In the genomic region with DNA sequence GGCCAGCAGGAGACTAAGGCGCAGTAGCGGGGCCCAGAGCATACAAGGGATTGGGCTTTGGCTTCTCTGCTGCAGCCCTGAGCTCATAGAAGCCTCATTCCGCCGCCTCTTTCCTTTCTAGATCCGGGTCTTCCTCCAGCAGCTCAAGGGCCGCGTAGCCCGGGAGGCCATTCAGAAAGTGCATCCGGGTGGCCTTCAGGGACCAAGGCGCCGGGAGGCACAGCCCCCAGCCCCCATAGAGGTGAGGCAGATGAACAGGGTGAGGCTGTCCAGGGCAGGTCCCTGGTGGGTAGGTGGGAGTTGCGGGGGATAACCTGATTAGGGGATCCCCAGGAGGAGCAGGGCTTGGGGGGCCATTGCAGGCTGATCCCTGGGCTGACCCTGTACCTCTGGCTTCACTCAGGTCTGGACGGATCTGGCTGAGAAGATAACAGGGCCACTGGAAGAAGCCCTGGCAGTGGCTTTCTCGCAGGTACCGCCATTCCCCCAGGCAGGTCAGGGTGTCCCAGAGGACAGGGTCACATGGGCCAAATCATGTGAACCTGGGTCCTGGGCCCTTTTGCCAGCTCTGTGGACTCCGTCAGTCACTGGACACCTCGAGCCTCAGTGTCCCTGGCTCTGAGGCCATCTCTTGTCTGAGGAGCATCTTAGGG, we compare ENCODE assay signal across 9 cellular contexts. TPM values are rescaled to one million over a fixed set of nuclear protein-coding genes. Genes with fewer than 3 reads are reported as not detected.
DNase-seq lines count a peak whose midpoint lies in the region; ATAC-seq and TF ChIP-seq lines count a peak whose summit lies in the region.
"Had no signal": no experiment of that assay in that cellular context is flagged by ENCODE, and none has a peak within 500 bp of the region (broad histone marks: within the 10 kb centered on the region; RNA-seq: fewer than 3 reads in every experiment).

No MANE protein-coding gene starts in this region.

- H3K36me3 Mint-ChIP-seq in activated T-cell treated with anti-CD3 and anti-CD28 coated beads, Interleukin-2, amount 50 U/mL, for 72 hours (ENCODE audit: insufficient read depth in 2 of 2) = peaks cover 1 to 4% of the 10 kb centered on the region in 2 donors

- no peak overlapping the region for H3K27ac Mint-ChIP-seq in activated T-cell treated with anti-CD3 and anti-CD28 coated beads, Interleukin-2, amount 50 U/mL, for 72 hours

- H3K4me1 ChIP-seq in adipocyte (ENCODE audit: control insufficient read depth, insufficient read depth, low read length) = peaks cover 18% of the 10 kb centered on the region
- H3K4me1 ChIP-seq in liver (ENCODE audit: control insufficient read depth in 4 of 4, insufficient read depth in 4 of 4, low read length in 3 of 4) = peaks cover 27 to 56% (median 38%) of the 10 kb centered on the region in 4 donors
- peaks cover 27 to 64% (median 52%) of the 10 kb centered on the region in 4 donors for H3K4me1 ChIP-seq in transverse colon

- H3K4me3 Mint-ChIP-seq in activated T-cell treated with anti-CD3 and anti-CD28 coated beads, Interleukin-2, amount 50 U/mL, for 72 hours = peak overlapping the region; percentile 91 to 96

- no peak for ATAC-seq in activated T-cell treated with anti-CD3 and anti-CD28 coated beads, Interleukin-2, amount 50 U/mL, for 72 hours (replicated peaks in 1 of 2)

- WGBS in liver = 69% methylated on average over 17 of the region's 17 CpGs
- WGBS in transverse colon (ENCODE audit: low coverage in 1 of 2), 2 donors = 40% methylated on average over 16 of the region's 17 CpGs; no CpG with 5 or more reads in 1 of the 2 donors

- H3K27me3 ChIP-seq in adipocyte (replicated peaks; ENCODE audit: control insufficient read depth, insufficient read depth, low read length) = no peaks in the 10 kb centered on the region
- no peaks in the 10 kb centered on the region for H3K27me3 ChIP-seq in liver (ENCODE audit: control insufficient read depth in 4 of 4, insufficient read depth in 4 of 4, low read length in 3 of 4)
- peaks cover 33% of the 10 kb centered on the region for H3K27me3 ChIP-seq in transverse colon

- peaks cover 25% of the 10 kb centered on the region for H3K4me1 Mint-ChIP-seq in activated T-cell treated with anti-CD3 and anti-CD28 coated beads, Interleukin-2, amount 50 U/mL, for 72 hours (ENCODE audit: low read depth)

- no peak for TF ChIP-seq EP300 in transverse colon (IDR thresholded peaks at IDR 0.05; ENCODE audit: low read depth)

- H3K27ac ChIP-seq in liver (ENCODE audit: low read depth in 1 of 2, low read length in 2 of 2) (peak overlapping the region; percentile 38 to 82), transverse colon (peak overlapping the region; percentile 88 to 97 (median 91))

- H3K27me3 Mint-ChIP-seq in activated T-cell treated with anti-CD3 and anti-CD28 coated beads, Interleukin-2, amount 50 U/mL, for 72 hours (ENCODE audit: low read depth) = peaks cover 16% of the 10 kb centered on the region

- intact Hi-C loops in transverse colon (cut with DNase I; ENCODE audit: low total_unique reads) = no loop called here

- TF ChIP-seq CTCF in liver (IDR thresholded peaks at IDR 0.05; ENCODE audit: low read depth, low read length, missing input control) (no peak), transverse colon (IDR thresholded peaks at IDR 0.05) (no peak)

- DNase-seq in activated T-cell treated with anti-CD3 and anti-CD28 coated beads, Interleukin-2, amount 50 U/mL, for 72 hours = no peak
- no peak for DNase-seq in activated T-cell treated with anti-CD3 and anti-CD28 coated beads, Interleukin-2, amount 50 U/mL, for 48 hours
- no peak for DNase-seq in adipocyte (ENCODE audit: low read depth)
- DNase-seq in transverse colon = no peak
- no peak for DNase-seq in activated effector memory CD4-positive, alpha-beta T cell treated with Interleukin-2 at 50 U/mL for 16 hours
- DNase-seq in NCI-H1930 (lab: John Stamatoyannopoulos, UW) = no peak
- no peak for DNase-seq in NCI-H2029 treated with DMSO at 0.1 percent for 48 hours (lab: John Stamatoyannopoulos, UW)

- peak; percentile 5 for TF ChIP-seq POLR2A in transverse colon (IDR thresholded peaks at IDR 0.05)

- peaks cover 12% of the 10 kb centered on the region for H3K36me3 ChIP-seq in adipocyte (ENCODE audit: control insufficient read depth, insufficient read depth, low read length, severe bottlenecking)
- peaks cover 0 to 12% (median 5%) of the 10 kb centered on the region in 4 donors for H3K36me3 ChIP-seq in liver (ENCODE audit: control insufficient read depth in 4 of 4, insufficient read depth in 3 of 4, low read depth in 1 of 4, low read length in 3 of 4)
- peaks cover 0 to 10% (median 0%) of the 10 kb centered on the region in 4 donors for H3K36me3 ChIP-seq in transverse colon

- no peaks in the 10 kb centered on the region for H3K9me3 ChIP-seq in adipocyte (ENCODE audit: control insufficient read depth, low read length)
- no peaks in the 10 kb centered on the region for H3K9me3 ChIP-seq in liver (ENCODE audit: control insufficient read depth in 4 of 4, low read length in 3 of 4)
- no peaks in the 10 kb centered on the region for H3K9me3 ChIP-seq in transverse colon

- peak overlapping the region; percentile 87 for H3K4me3 ChIP-seq in adipocyte (ENCODE audit: low read length)
- peak overlapping the region; percentile 30 to 56 (median 37) for H3K4me3 ChIP-seq in liver (ENCODE audit: low read depth in 1 of 3, low read length in 3 of 3)
- peak overlapping the region; percentile 29 to 73 (median 45) for H3K4me3 ChIP-seq in transverse colon

- no peaks in the 10 kb centered on the region for H3K9me3 Mint-ChIP-seq in activated T-cell treated with anti-CD3 and anti-CD28 coated beads, Interleukin-2, amount 50 U/mL, for 72 hours

- H3K9ac ChIP-seq in adipocyte (ENCODE audit: low read length) (peak overlapping the region; percentile 86), liver (ENCODE audit: low read depth in 1 of 2, low read length in 2 of 2) (peak overlapping the region in 1 of 2 donors; percentile 1)

- TF ChIP-seq RAD21 in liver (IDR thresholded peaks at IDR 0.05) = no peak

- in situ Hi-C loops in transverse colon (cut with MboI; ENCODE audit: low pct_ligation_motif_present in 1 of 4, low pct_unique_long_range_greater_than_20kb in 1 of 4, low sequenced_read_pairs in 3 of 4) = no loop called here

TF ChIP-seq in liver, 16 proteins besides CTCF, POLR2A, EP300 and RAD21:
- TF ChIP-seq NR2F2 (IDR thresholded peaks at IDR 0.05) (peak; percentile 5), SP1 (IDR thresholded peaks at IDR 0.05) (no peak)
- TF ChIP-seq, protein P1, sequence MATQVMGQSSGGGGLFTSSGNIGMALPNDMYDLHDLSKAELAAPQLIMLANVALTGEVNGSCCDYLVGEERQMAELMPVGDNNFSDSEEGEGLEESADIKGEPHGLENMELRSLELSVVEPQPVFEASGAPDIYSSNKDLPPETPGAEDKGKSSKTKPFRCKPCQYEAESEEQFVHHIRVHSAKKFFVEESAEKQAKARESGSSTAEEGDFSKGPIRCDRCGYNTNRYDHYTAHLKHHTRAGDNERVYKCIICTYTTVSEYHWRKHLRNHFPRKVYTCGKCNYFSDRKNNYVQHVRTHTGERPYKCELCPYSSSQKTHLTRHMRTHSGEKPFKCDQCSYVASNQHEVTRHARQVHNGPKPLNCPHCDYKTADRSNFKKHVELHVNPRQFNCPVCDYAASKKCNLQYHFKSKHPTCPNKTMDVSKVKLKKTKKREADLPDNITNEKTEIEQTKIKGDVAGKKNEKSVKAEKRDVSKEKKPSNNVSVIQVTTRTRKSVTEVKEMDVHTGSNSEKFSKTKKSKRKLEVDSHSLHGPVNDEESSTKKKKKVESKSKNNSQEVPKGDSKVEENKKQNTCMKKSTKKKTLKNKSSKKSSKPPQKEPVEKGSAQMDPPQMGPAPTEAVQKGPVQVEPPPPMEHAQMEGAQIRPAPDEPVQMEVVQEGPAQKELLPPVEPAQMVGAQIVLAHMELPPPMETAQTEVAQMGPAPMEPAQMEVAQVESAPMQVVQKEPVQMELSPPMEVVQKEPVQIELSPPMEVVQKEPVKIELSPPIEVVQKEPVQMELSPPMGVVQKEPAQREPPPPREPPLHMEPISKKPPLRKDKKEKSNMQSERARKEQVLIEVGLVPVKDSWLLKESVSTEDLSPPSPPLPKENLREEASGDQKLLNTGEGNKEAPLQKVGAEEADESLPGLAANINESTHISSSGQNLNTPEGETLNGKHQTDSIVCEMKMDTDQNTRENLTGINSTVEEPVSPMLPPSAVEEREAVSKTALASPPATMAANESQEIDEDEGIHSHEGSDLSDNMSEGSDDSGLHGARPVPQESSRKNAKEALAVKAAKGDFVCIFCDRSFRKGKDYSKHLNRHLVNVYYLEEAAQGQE (IDR thresholded peaks at IDR 0.05) = no peak

RNA-seq across cellular contexts. Expression of a gene that starts 1.3 kb away (rescaled TPM):
- 10 to 100 TPM; 23.7 to 25.5 TPM for total RNA-seq in activated T-cell treated with anti-CD3 and anti-CD28 coated beads, Interleukin-2, amount 50 U/mL, for 72 hours
- total RNA-seq in liver (1 to 10 TPM; 2.8 to 3.5 TPM), transverse colon (10 to 100 TPM; 11.4 to 35.9 (median 13.0) TPM)
- 1 to 10 TPM; 3.0 to 7.1 TPM for polyA plus RNA-seq in liver

RNA-seq across cellular contexts. Expression of a gene that starts 4.5 kb away (rescaled TPM):
- total RNA-seq in activated T-cell treated with anti-CD3 and anti-CD28 coated beads, Interleukin-2, amount 50 U/mL, for 72 hours = under 1 TPM; 0.50 to 0.63 TPM
- total RNA-seq in liver (under 1 TPM; 0.08 to 0.14 TPM), transverse colon (10 to 100 TPM in 1 of 4 donors, 1 to 10 TPM in 3; 2.9 to 29.7 (median 4.8) TPM)
- polyA plus RNA-seq in liver = under 1 TPM in 1 of 2 donors, not detected in 1; 0.07 TPM

RNA-seq across cellular contexts. Expression of a gene that starts 6.8 kb away (rescaled TPM):
- total RNA-seq in activated T-cell treated with anti-CD3 and anti-CD28 coated beads, Interleukin-2, amount 50 U/mL, for 72 hours = 1 to 10 TPM; 7.4 to 9.7 TPM
- total RNA-seq in liver = 1 to 10 TPM in 1 of 2 donors, not detected in 1; 2.5 TPM
- polyA plus RNA-seq in liver = under 1 TPM; 0.32 to 0.36 TPM
- 1 to 10 TPM in 1 of 4 donors, not detected in 3; 1.4 TPM for total RNA-seq in transverse colon
- total RNA-seq: G401 had no signal

RNA-seq across cellular contexts. Expression of a gene that starts 17.8 kb away (rescaled TPM):
- 10 to 100 TPM; 40.2 to 40.3 TPM for total RNA-seq in activated T-cell treated with anti-CD3 and anti-CD28 coated beads, Interleukin-2, amount 50 U/mL, for 72 hours
- total RNA-seq in liver (10 to 100 TPM in 1 of 2 donors, 1 to 10 TPM in 1; 9.4 to 11.7 TPM), transverse colon (100 to 1,000 TPM in 1 of 4 donors, 10 to 100 TPM in 3; 11.9 to 125 (median 20.9) TPM)
- 1 to 10 TPM; 3.0 to 9.7 TPM for polyA plus RNA-seq in liver

RNA-seq across cellular contexts. Expression of a gene that starts 22.0 kb away (rescaled TPM):
- total RNA-seq in activated T-cell treated with anti-CD3 and anti-CD28 coated beads, Interleukin-2, amount 50 U/mL, for 72 hours = 100 to 1,000 TPM in 1 of 2 donors, 10 to 100 TPM in 1; 91.2 to 112 TPM
- total RNA-seq in liver (10 to 100 TPM; 21.1 to 35.8 TPM), transverse colon (100 to 1,000 TPM in 1 of 4 donors, 10 to 100 TPM in 3; 59.7 to 102 (median 71.8) TPM)
- 10 to 100 TPM; 17.7 to 32.2 TPM for polyA plus RNA-seq in liver

Comparison
In these comparisons a context has a peak if more than half of its experiments do, and no peak if none do; other contexts are left out.
1. H3K4me3 ChIP-seq: peak in every context shown above with its lines; median percentile 87 in adipocyte; 45 in transverse colon; 37 in liver.